ENCODE assay signal across 24 cellular contexts in the genomic region with DNA sequence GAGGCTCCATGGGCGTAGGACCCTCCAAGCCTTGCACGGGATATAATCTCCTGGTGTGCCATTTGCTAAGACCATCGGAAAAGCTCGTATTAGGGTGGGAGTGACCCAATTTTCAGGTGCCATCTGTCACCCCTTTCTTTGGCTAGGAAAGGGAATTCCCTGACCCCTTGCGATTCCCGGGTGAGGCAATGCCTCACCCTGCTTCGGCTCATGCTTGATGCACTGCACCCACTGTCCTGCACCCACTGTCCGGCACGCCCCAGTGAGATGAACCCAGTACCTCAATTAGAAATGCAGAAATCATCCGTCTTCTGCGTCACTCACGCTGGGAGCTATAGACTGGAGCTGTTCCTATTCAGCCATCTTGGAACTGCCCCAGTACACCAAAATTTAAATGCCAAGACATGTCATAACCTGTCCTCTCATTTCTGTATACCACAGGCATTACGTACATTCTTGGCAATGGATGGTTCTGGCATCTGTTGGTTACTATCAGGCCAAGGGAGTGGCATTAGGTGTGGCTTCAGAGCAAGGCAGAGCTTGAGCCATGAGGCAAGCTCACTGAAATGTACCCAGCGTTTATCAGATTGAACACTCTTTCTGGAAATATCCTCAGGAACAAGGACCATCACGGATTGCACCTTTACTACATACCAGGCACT.
"Had no signal": no experiment of that assay in that cellular context is flagged by ENCODE, and none has a peak within 500 bp of the region (broad histone marks: within the 10 kb centered on the region; RNA-seq: fewer than 3 reads in every experiment).

No MANE protein-coding gene starts in this region.

- H3K4me3 ChIP-seq: gastroesophageal sphincter, pancreas, prostate gland, thyroid gland, upper lobe of left lung, vagina had no signal

- H3K9me3 ChIP-seq: pancreas, prostate gland, thyroid gland, vagina had no signal

- FAIRE-seq: kidney, pancreas, small intestine had no signal

- H3K4me1 ChIP-seq: gastroesophageal sphincter, pancreas, prostate gland, thyroid gland, upper lobe of left lung, vagina had no signal

- H3K36me3 ChIP-seq: gastroesophageal sphincter, pancreas, prostate gland, thyroid gland, upper lobe of left lung, vagina had no signal

- H3K27ac ChIP-seq: gastroesophageal sphincter, pancreas, prostate gland, thyroid gland, upper lobe of left lung, vagina had no signal

- DNase-seq: activated CD4-positive, alpha-beta T cell treated with anti-CD3 and anti-CD28 coated beads for 36 hours; activated CD4-positive, alpha-beta T cell treated with anti-CD3 and anti-CD28 coated beads, Interleukin-2, amount 50 U/mL, for 4 hours; activated CD4-positive, CD25-positive, alpha-beta regulatory T cell; activated effector memory CD4-positive, alpha-beta T cell treated with Interleukin-2 at 50 U/mL for 16 hours; activated naive CD4-positive, alpha-beta T cell treated with Interleukin-2 at 50 U/mL for 16 hours; activated naive CD8-positive, alpha-beta T cell treated with anti-CD3 and anti-CD28 coated beads for 36 hours; effector CD4-positive, alpha-beta T cell; hippocampal formation; kidney; left colon; midbrain; naive thymus-derived CD8-positive, alpha-beta T cell; nucleus accumbens; pancreas; retina; small intestine; stimulated activated CD4-positive, alpha-beta T cell treated with anti-CD3 and anti-CD28 coated beads, Interleukin-4, amount 100 ng/mL, for 24 hours; thyroid gland had no signal

- H3K27me3 ChIP-seq: gastroesophageal sphincter, pancreas, thyroid gland, upper lobe of left lung, vagina had no signal

- ATAC-seq: activated CD4-positive, alpha-beta T cell treated with anti-CD3 and anti-CD28 coated beads for 36 hours; gastroesophageal sphincter; left colon; naive thymus-derived CD8-positive, alpha-beta T cell; pancreas; sciatic nerve; stimulated activated effector memory CD8-positive, alpha-beta T cell treated with anti-CD3 and anti-CD28 coated beads, Interleukin-12 subunit alpha, Interleukin-12 subunit beta, amount 100 ng/mL, for 72 hours had no signal
